ENCODE assay signal across 28 cellular contexts in the genomic region with DNA sequence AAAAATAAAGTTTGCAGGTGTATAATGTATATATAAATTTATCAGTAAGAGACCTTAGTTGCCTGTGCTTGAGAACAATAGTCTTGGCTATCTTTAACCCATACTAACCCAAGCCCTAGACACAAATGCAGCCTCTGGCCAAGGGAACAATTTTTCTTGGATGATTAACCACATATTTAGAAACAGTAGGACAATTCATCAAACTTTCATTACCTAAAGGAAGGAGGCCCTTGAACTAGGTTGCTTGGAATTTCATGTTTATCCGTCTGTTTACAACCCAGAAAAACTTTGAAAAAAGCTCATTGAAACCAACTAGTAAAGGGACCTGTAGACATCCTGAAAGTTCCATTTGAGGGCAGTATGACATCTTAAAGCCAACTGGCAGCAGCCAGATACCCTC.
"Had no signal": no experiment of that assay in that cellular context is flagged by ENCODE, and none has a peak within 500 bp of the region (broad histone marks: within the 10 kb centered on the region; RNA-seq: fewer than 3 reads in every experiment).

No MANE protein-coding gene starts in this region.

- H3K27ac ChIP-seq: colonic mucosa, epithelial cell of prostate, esophagus squamous epithelium, lower lobe of right lung had no signal

- H3K36me3 ChIP-seq: colonic mucosa had no signal

- H3K27me3 ChIP-seq: colonic mucosa, esophagus squamous epithelium, gastrocnemius medialis, heart right ventricle, left lung had no signal

- DNase-seq: colonic mucosa; cortex of kidney; effector CD8-positive, alpha-beta T cell; effector memory CD8-positive, alpha-beta T cell; endodermal cell; erythroblast; esophagus squamous epithelium; foreskin fibroblast; foreskin melanocyte; gastrocnemius medialis; glutamatergic neuron; head of caudate nucleus; heart right ventricle; hippocampal formation; left cardiac atrium; left lung; left ventricle myocardium superior; lower lobe of right lung; mesenchymal stem cell; mucosa of descending colon; naive B cell had no signal

- H3K4me1 Mint-ChIP-seq: endodermal cell, mesothelial cell of epicardium had no signal

- H3K4me3 ChIP-seq: colonic mucosa, esophagus squamous epithelium, gastrocnemius medialis, heart right ventricle, left lung, lower lobe of right lung, mucosa of descending colon had no signal

- H3K9me3 ChIP-seq: colonic mucosa, esophagus squamous epithelium, gastrocnemius medialis, heart right ventricle, left lung, lower lobe of right lung, mucosa of descending colon had no signal

- H3K27ac Mint-ChIP-seq: dendritic cell treated with granulocyte-macrophage colony-stimulating factor and Interleukin-4, amounts not matched to agents 40 ng/mL and 50 ng/mL, for 4 days; effector memory CD8-positive, alpha-beta T cell; mesothelial cell of epicardium had no signal

- H3K27me3 Mint-ChIP-seq: dendritic cell treated with granulocyte-macrophage colony-stimulating factor and Interleukin-4, amounts not matched to agents 40 ng/mL and 50 ng/mL, for 4 days; effector memory CD8-positive, alpha-beta T cell; naive B cell had no signal

- H3K4me3 Mint-ChIP-seq: dendritic cell treated with granulocyte-macrophage colony-stimulating factor and Interleukin-4, amounts not matched to agents 40 ng/mL and 50 ng/mL, for 4 days; effector memory CD8-positive, alpha-beta T cell; endodermal cell; mesothelial cell of epicardium; naive B cell had no signal

- ATAC-seq: effector memory CD8-positive, alpha-beta T cell; esophagus mucosa; gastrocnemius medialis; heart right ventricle; left cardiac atrium; left lung; left ventricle myocardium superior; lower lobe of right lung; mucosa of descending colon had no signal

- FAIRE-seq: endometrium, islet of Langerhans, keratinocyte had no signal

- H3K9me3 Mint-ChIP-seq: dendritic cell treated with granulocyte-macrophage colony-stimulating factor and Interleukin-4, amounts not matched to agents 40 ng/mL and 50 ng/mL, for 4 days; effector memory CD8-positive, alpha-beta T cell; endodermal cell; mesothelial cell of epicardium; naive B cell had no signal

- H3K4me1 ChIP-seq: colonic mucosa, esophagus squamous epithelium, lower lobe of right lung had no signal
